8 cellular contexts compared by ENCODE assay signal in the genomic region with DNA sequence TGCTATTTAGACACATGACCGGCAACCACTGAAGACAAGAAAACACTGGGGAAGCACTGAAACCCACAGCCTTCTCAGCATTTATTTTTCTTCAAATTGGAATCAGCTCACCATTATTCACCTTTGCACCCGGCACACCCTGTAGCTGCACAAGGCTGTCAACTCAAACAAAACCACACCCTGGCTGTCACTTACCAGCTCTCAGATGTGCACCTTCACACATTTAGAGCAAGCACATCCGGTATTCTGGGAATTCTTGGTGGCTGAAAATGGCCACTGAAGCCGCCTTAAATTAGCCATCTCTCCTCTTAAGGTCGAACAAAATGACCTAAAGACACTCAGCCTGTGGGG. TPM values are rescaled to one million over a fixed set of nuclear protein-coding genes. Genes with fewer than 3 reads are reported as not detected.
A peak's percentile ranks its signal among the peaks of the same experiment; 100 is the strongest.
DNase-seq lines count a peak whose midpoint lies in the region; ATAC-seq, FAIRE-seq and TF ChIP-seq lines count a peak whose summit lies in the region.

No MANE protein-coding gene starts in this region.

- H3K9ac ChIP-seq in BLaER1 treated with 17β-estradiol and CSF1 and Interleukin-3, amounts not matched to agents 10 nM and 100 nM, result peak overlapping the region in 7 of 11 experiments; percentile 16 to 81 (median 76); a peak in 14 of 22 replicates
- peak overlapping the region in 1 of 2 donors; percentile 61 for H3K9ac ChIP-seq in kidney (ENCODE audit: low read length in 2 of 2)

- H3K27me3 ChIP-seq in BLaER1 treated with 17β-estradiol and CSF1 and Interleukin-3, amounts not matched to agents 10 nM and 100 nM, result peaks cover 25 to 70% (median 56%) of the 10 kb centered on the region in 11 experiments

- DNase-seq in HT-29 (ENCODE audit: low spot score), result peak; percentile 27
- peak; percentile 62 for DNase-seq in activated effector memory CD4-positive, alpha-beta T cell treated with Interleukin-2 at 50 U/mL for 16 hours
- DNase-seq in kidney, result no peak
- peak; percentile 36 for DNase-seq in stimulated activated CD8-positive, alpha-beta memory T cell treated with anti-CD3 and anti-CD28 coated beads, Interleukin-7, amount 100 ng/mL, for 24 hours (ENCODE audit: low read depth)
- no peak for DNase-seq in NCI-H1092 treated with DMSO at 0.1 percent for 48 hours (lab: John Stamatoyannopoulos, UW)
- DNase-seq in inferior parietal cortex (ENCODE audit: extremely low spot score), result no peak

- H3K36me3 ChIP-seq in BLaER1 treated with 17β-estradiol and CSF1 and Interleukin-3, amounts not matched to agents 10 nM and 100 nM, result no peaks in the 10 kb centered on the region
- H3K36me3 ChIP-seq in kidney (ENCODE audit: control insufficient read depth in 1 of 2, insufficient read depth in 2 of 2, low read length in 2 of 2), result no peaks in the 10 kb centered on the region

- peaks cover 8 to 46% (median 37%) of the 10 kb centered on the region in 11 experiments; a peak in 17 of 22 replicates for H4K20me1 ChIP-seq in BLaER1 treated with 17β-estradiol and CSF1 and Interleukin-3, amounts not matched to agents 10 nM and 100 nM

- TF ChIP-seq CTCF in kidney (IDR thresholded peaks at IDR 0.05; ENCODE audit: borderline replicate concordance, extremely low read depth, insufficient read depth), result no peak

- H3K4me1 ChIP-seq in BLaER1 treated with 17β-estradiol and CSF1 and Interleukin-3, amounts not matched to agents 10 nM and 100 nM, result peaks cover 39 to 57% (median 48%) of the 10 kb centered on the region in 10 experiments
- H3K4me1 ChIP-seq in kidney (ENCODE audit: control insufficient read depth in 1 of 2, insufficient read depth in 1 of 2, low read depth in 1 of 2, low read length in 2 of 2), result peaks cover 10 to 19% of the 10 kb centered on the region in 2 donors

- ATAC-seq in GM19452 (IDR thresholded peaks at IDR 0.05; ENCODE audit: unreplicated experiment), result peak; percentile 32

- no peaks in the 10 kb centered on the region for H3K9me3 ChIP-seq in BLaER1 treated with 17β-estradiol and CSF1 and Interleukin-3, amounts not matched to agents 10 nM and 100 nM (replicated peaks in 1 of 11)
- H3K9me3 ChIP-seq in kidney (ENCODE audit: control insufficient read depth in 1 of 2, low read length in 2 of 2), result no peaks in the 10 kb centered on the region

- H3K27ac ChIP-seq in BLaER1 treated with 17β-estradiol and CSF1 and Interleukin-3, amounts not matched to agents 10 nM and 100 nM, result peak overlapping the region in 8 of 11 experiments; percentile 21 to 86 (median 79); a peak in 16 of 22 replicates
- H3K27ac ChIP-seq in kidney (ENCODE audit: low read depth in 2 of 2, low read length in 2 of 2), result peak overlapping the region; percentile 74 to 76

- intact Hi-C loops in kidney (cut with DNase I), result no loop called here

- H3K4me3 ChIP-seq in BLaER1 treated with 17β-estradiol and CSF1 and Interleukin-3, amounts not matched to agents 10 nM and 100 nM, result peak overlapping the region in 6 of 10 experiments; percentile 40 to 62 (median 44); a peak in 9 of 20 replicates
- peak overlapping the region; percentile 41 to 47 for H3K4me3 ChIP-seq in kidney (ENCODE audit: low read length in 2 of 2)

- no peak for FAIRE-seq in kidney (lab: Jason Lieb, UNC)

- H3K4me2 ChIP-seq in BLaER1 treated with 17β-estradiol and CSF1 and Interleukin-3, amounts not matched to agents 10 nM and 100 nM, result peak overlapping the region; percentile 90 to 99 (median 96)

RNA-seq across cellular contexts. Expression of gene ZFYVE28, which starts 5.9 kb away (rescaled TPM):
- 0.26 and 2.0 TPM in 2 replicates for total RNA-seq in HT-29 (2014; rRNA removed; shearing (Covaris generic))
- total RNA-seq in kidney, result 18.9 TPM
- 8.0 TPM for polyA plus RNA-seq in kidney (ENCODE audit: insufficient read depth, low read depth, low replicate concordance)

RNA-seq across cellular contexts. Expression of gene CFAP99, which starts 6.2 kb away (rescaled TPM):
- total RNA-seq in HT-29 (2014; rRNA removed; shearing (Covaris generic)), result not detected in 2 replicates
- 1.7 TPM for total RNA-seq in kidney
- polyA plus RNA-seq in kidney (ENCODE audit: insufficient read depth, low read depth, low replicate concordance), result 1.5 TPM

RNA-seq across cellular contexts. Expression of gene RNF4, which starts 56.4 kb away (rescaled TPM):
- total RNA-seq in HT-29 (2014; rRNA removed; shearing (Covaris generic)), result 44.9 and 47.1 TPM in 2 replicates
- 61.5 TPM for total RNA-seq in kidney
- 24.2 TPM for polyA plus RNA-seq in kidney (ENCODE audit: insufficient read depth, low read depth, low replicate concordance)

Comparison
In these comparisons a context has a peak if more than half of its experiments do, and no peak if none do; other contexts are left out.
1. DNase-seq: peak in HT-29 (single experiment), activated effector memory CD4-positive, alpha-beta T cell treated with Interleukin-2 at 50 U/mL for 16 hours (single experiment) and stimulated activated CD8-positive, alpha-beta memory T cell treated with anti-CD3 and anti-CD28 coated beads, Interleukin-7, amount 100 ng/mL, for 24 hours (single experiment); none in kidney (single experiment), NCI-H1092 treated with DMSO at 0.1 percent for 48 hours (single experiment) and inferior parietal cortex (single experiment).